In genomic region chr15:48062476-48062875, GRCh38 we compare ENCODE assay signal across 11 cellular contexts. TPM values are rescaled to one million over a fixed set of nuclear protein-coding genes. Genes with fewer than 3 reads are reported as not detected.
DNase-seq lines count a peak whose midpoint lies in the region; ATAC-seq and TF ChIP-seq lines count a peak whose summit lies in the region.
"Had no signal": no experiment of that assay in that cellular context is flagged by ENCODE, and none has a peak within 500 bp of the region (broad histone marks: within the 10 kb centered on the region; RNA-seq: fewer than 3 reads in every experiment).

No MANE protein-coding gene starts in this region.

- ATAC-seq in gastroesophageal sphincter (no peak), right cardiac atrium (no peak), Right ventricle myocardium inferior (no peak)

- no peak for TF ChIP-seq EP300 in gastroesophageal sphincter (IDR thresholded peaks at IDR 0.05)

- H3K9me3 ChIP-seq in gastroesophageal sphincter = no peaks in the 10 kb centered on the region
- H3K9me3 ChIP-seq in right cardiac atrium (ENCODE audit: control insufficient read depth, low read length) = no peaks in the 10 kb centered on the region
- H3K9me3 ChIP-seq: prostate gland had no signal

- H3K4me1 ChIP-seq in gastroesophageal sphincter = peaks cover 0 to 16% (median 0%) of the 10 kb centered on the region in 3 donors
- no peaks in the 10 kb centered on the region for H3K4me1 ChIP-seq in right cardiac atrium (ENCODE audit: control insufficient read depth, insufficient read depth, low read length)
- H3K4me1 ChIP-seq: prostate gland had no signal

- intact Hi-C loops in right cardiac atrium (cut with DNase I) (no loop called here), Right ventricle myocardium inferior (cut with DNase I) (no loop called here)

- H3K27me3 ChIP-seq in gastroesophageal sphincter (no peaks in the 10 kb centered on the region), right cardiac atrium (ENCODE audit: control insufficient read depth, insufficient read depth) (no peaks in the 10 kb centered on the region)

- no peak for TF ChIP-seq CTCF in gastroesophageal sphincter (IDR thresholded peaks at IDR 0.05)

- in situ Hi-C loops in Caki2 (cut with HindIII; ENCODE audit: low pct_unique_long_range_greater_than_20kb, low sequenced_read_pairs) = no loop called here

- no peak overlapping the region for H3K27ac ChIP-seq in gastroesophageal sphincter
- H3K27ac ChIP-seq in right cardiac atrium (ENCODE audit: low read length) = no peak overlapping the region
- H3K27ac ChIP-seq: prostate gland had no signal

- no peaks in the 10 kb centered on the region for H3K36me3 ChIP-seq in gastroesophageal sphincter
- H3K36me3 ChIP-seq: prostate gland had no signal

- TF ChIP-seq POLR2A in gastroesophageal sphincter (IDR thresholded peaks at IDR 0.05) = no peak

- H3K4me3 ChIP-seq in gastroesophageal sphincter (no peak overlapping the region), right cardiac atrium (ENCODE audit: low read length) (no peak overlapping the region)
- H3K4me3 ChIP-seq: prostate gland had no signal

- WGBS in gastroesophageal sphincter (ENCODE audit: low coverage in 1 of 2), 2 donors = 73 to 80% methylated on average over 6 to 7 of the region's 7 CpGs
- WGBS in right cardiac atrium = 74% methylated on average over 7 of the region's 7 CpGs

- DNase-seq in Caki2 (ENCODE audit: low read depth) = peak; percentile 2
- DNase-seq in NCI-H1092 (lab: John Stamatoyannopoulos, UW) = peak; percentile 44
- peak; percentile 63 for DNase-seq in SK-N-DZ (ENCODE audit: low spot score)
- DNase-seq in iris pigment epithelial cell (ENCODE audit: low read depth) = peak; percentile 77
- no peak for DNase-seq in right cardiac atrium
- no peak for DNase-seq in OCI-M2 (lab: John Stamatoyannopoulos, UW; ENCODE audit: unreplicated experiment)
- no peak for DNase-seq in Right ventricle myocardium inferior (ENCODE audit: missing footprints)
- DNase-seq: activated effector memory CD4-positive, alpha-beta T cell treated with anti-CD3 and anti-CD28 coated beads, Interleukin-2, amount 50 U/mL, for 16 hours had no signal

RNA-seq across cellular contexts. Expression of gene SLC24A5, which starts 58.3 kb away (rescaled TPM):
- not detected in 2 replicates for total RNA-seq in Caki2 (2014; rRNA removed; shearing (Covaris generic); ENCODE audit: low replicate concordance)
- 0.62 and 1.2 TPM in 2 replicates for polyA plus RNA-seq in SK-N-DZ (2014; cell fraction: cytosol; rRNA removed)
- 0.21 TPM in 1 of 2 replicates, not detected in the other for polyA plus RNA-seq in SK-N-DZ (2014; cell fraction: nucleus; rRNA removed)
- total RNA-seq in gastroesophageal sphincter (not detected), right cardiac atrium (not detected), Right ventricle myocardium inferior (not detected)
- not detected for polyA plus RNA-seq in right cardiac atrium
- total RNA-seq: HT-29, prostate gland had no signal

Comparison
In these comparisons a context has a peak if more than half of its experiments do, and no peak if none do; other contexts are left out.
1. DNase-seq: peak in Caki2 (single experiment), NCI-H1092 (single experiment), SK-N-DZ (single experiment) and iris pigment epithelial cell (single experiment); none in right cardiac atrium (0 of 3), OCI-M2 (single experiment) and Right ventricle myocardium inferior (single experiment).